26 cellular contexts compared by ENCODE assay signal in genomic region chr1:4298333-4298732, GRCh38.
A peak's percentile ranks its signal among the peaks of the same experiment; 100 is the strongest.
DNase-seq lines count a peak whose midpoint lies in the region; ATAC-seq, FAIRE-seq and TF ChIP-seq lines count a peak whose summit lies in the region.
"Had no signal": no experiment of that assay in that cellular context is flagged by ENCODE, and none has a peak within 500 bp of the region (broad histone marks: within the 10 kb centered on the region; RNA-seq: fewer than 3 reads in every experiment).

No MANE protein-coding gene starts in this region.

- H3K9me3 Mint-ChIP-seq in neural progenitor cell: peaks cover 12% of the 10 kb centered on the region

- no peak overlapping the region for H3K4me3 Mint-ChIP-seq in neural progenitor cell
- H3K4me3 Mint-ChIP-seq: CD14-positive monocyte; CD4-positive, alpha-beta T cell; CD8-positive, alpha-beta memory T cell had no signal

- peaks cover 12% of the 10 kb centered on the region for H3K27me3 Mint-ChIP-seq in neural progenitor cell (ENCODE audit: insufficient read depth, low read depth)

- no peak overlapping the region for H3K23ac ChIP-seq in IMR-90 (ENCODE audit: low read depth, low read length)

- H3K36me3 Mint-ChIP-seq in neural progenitor cell: no peaks in the 10 kb centered on the region
- H3K36me3 Mint-ChIP-seq: CD14-positive monocyte had no signal

- no peak overlapping the region for H3K56ac ChIP-seq in IMR-90 (ENCODE audit: extremely low read depth, insufficient read depth, low read length)

- no peaks in the 10 kb centered on the region for H3K79me1 ChIP-seq in IMR-90 (ENCODE audit: low read depth in 1 of 2, low read length in 2 of 2)

- no peak for TF ChIP-seq CTCF in heart right ventricle (IDR thresholded peaks at IDR 0.05)
- TF ChIP-seq CTCF in IMR-90 (conservative IDR thresholded peaks at IDR 0.05; ENCODE audit: low read depth, low read length): no peak
- TF ChIP-seq CTCF in bronchial epithelial cell (IDR thresholded peaks at IDR 0.05; ENCODE audit: insufficient read depth, low read length, severe bottlenecking): no peak
- TF ChIP-seq CTCF in neural progenitor cell (IDR thresholded peaks at IDR 0.05): no peak

- no peaks in the 10 kb centered on the region for H3K4me1 ChIP-seq in heart right ventricle
- no peaks in the 10 kb centered on the region for H3K4me1 ChIP-seq in IMR-90 (ENCODE audit: control insufficient read depth, insufficient read depth, low read length)
- H3K4me1 ChIP-seq in neural progenitor cell: no peaks in the 10 kb centered on the region
- H3K4me1 ChIP-seq: A549; BE2C; BLaER1 treated with 17β-estradiol and CSF1 and Interleukin-3, amounts not matched to agents 10 nM and 100 nM had no signal

- FAIRE-seq in bronchial epithelial cell (lab: Jason Lieb, UNC): peak; percentile 96
- FAIRE-seq in GM12892 (lab: Jason Lieb, UNC): no peak
- FAIRE-seq: A549, D721Med, GM12891, H1 had no signal

- H3K9me3 ChIP-seq in heart right ventricle: peaks cover 0 to 4% (median 0%) of the 10 kb centered on the region in 11 donors
- H3K9me3 ChIP-seq in IMR-90 (ENCODE audit: control insufficient read depth, insufficient read depth, low read length): peaks cover 47% of the 10 kb centered on the region
- H3K9me3 ChIP-seq in neural progenitor cell (ENCODE audit: low read depth): no peaks in the 10 kb centered on the region
- H3K9me3 ChIP-seq: BE2C had no signal

- H3K9ac ChIP-seq in IMR-90 (ENCODE audit: low read depth, low read length) (no peak overlapping the region), neural progenitor cell (no peak overlapping the region)
- H3K9ac ChIP-seq: BLaER1 treated with 17β-estradiol and CSF1 and Interleukin-3, amounts not matched to agents 10 nM and 100 nM; GM23248 had no signal

- H2AK5ac ChIP-seq in IMR-90 (ENCODE audit: low read depth, low read length): no peak overlapping the region

- no peak overlapping the region for H3K27ac ChIP-seq in heart right ventricle
- H3K27ac ChIP-seq in IMR-90 (ENCODE audit: insufficient read depth, low read length): no peak overlapping the region
- no peak overlapping the region for H3K27ac ChIP-seq in neural progenitor cell
- H3K27ac ChIP-seq: A549; BLaER1 treated with 17β-estradiol and CSF1 and Interleukin-3, amounts not matched to agents 10 nM and 100 nM; GM23248 had no signal

- no peak overlapping the region for H2AK9ac ChIP-seq in IMR-90 (replicated peaks; ENCODE audit: low read depth, low read length, poor library complexity)

- H2BK5ac ChIP-seq in IMR-90 (ENCODE audit: low read depth, low read length, poor library complexity, severe bottlenecking): no peak overlapping the region

- H2BK120ac ChIP-seq in IMR-90 (ENCODE audit: low read depth, low read length): no peak overlapping the region

- no peak overlapping the region for H2BK20ac ChIP-seq in IMR-90 (ENCODE audit: low read depth, low read length)

- no peak overlapping the region for H3K14ac ChIP-seq in IMR-90 (replicated peaks; ENCODE audit: low read depth, low read length)

- TF ChIP-seq POLR2A in IMR-90 (IDR thresholded peaks at IDR 0.05; ENCODE audit: low read depth, low read length) (no peak), GM12892 (IDR thresholded peaks at IDR 0.05; ENCODE audit: low read depth, low read length) (no peak)

- H3F3A ChIP-seq in neural progenitor cell (ENCODE audit: low read depth): no peaks in the 10 kb centered on the region

- no peak overlapping the region for H3K4me3 ChIP-seq in heart right ventricle
- no peak overlapping the region for H3K4me3 ChIP-seq in IMR-90 (ENCODE audit: insufficient read depth, low read depth, low read length)
- H3K4me3 ChIP-seq in bronchial epithelial cell (ENCODE audit: low read depth, low read length): no peak overlapping the region
- H3K4me3 ChIP-seq in neural progenitor cell: no peak overlapping the region
- H3K4me3 ChIP-seq: A549; BLaER1 treated with 17β-estradiol and CSF1 and Interleukin-3, amounts not matched to agents 10 nM and 100 nM; GM23248 had no signal

- no peaks in the 10 kb centered on the region for H3K36me3 ChIP-seq in heart right ventricle
- H3K36me3 ChIP-seq in IMR-90 (ENCODE audit: control insufficient read depth, insufficient read depth, low read length): no peaks in the 10 kb centered on the region
- no peaks in the 10 kb centered on the region for H3K36me3 ChIP-seq in bronchial epithelial cell (ENCODE audit: control insufficient read depth, insufficient read depth, low read length)
- H3K36me3 ChIP-seq in neural progenitor cell: no peaks in the 10 kb centered on the region
- H3K36me3 ChIP-seq: BE2C; BLaER1 treated with 17β-estradiol and CSF1 and Interleukin-3, amounts not matched to agents 10 nM and 100 nM had no signal

- intact Hi-C loops in left ventricle myocardium superior (cut with micrococcal nuclease): loop anchor here (10.0 kb wide), 1 partner anchor 906 kb away; no protein-coding TSS in a partner anchor
- intact Hi-C loops in heart right ventricle (cut with DNase I): no loop called here
- intact Hi-C loops in IMR-90 (cut with micrococcal nuclease): no loop called here

- H3K27me3 ChIP-seq in heart right ventricle (peaks cover 0 to 16% (median 0%) of the 10 kb centered on the region in 7 donors), IMR-90 (ENCODE audit: control insufficient read depth, insufficient read depth, low read length) (no peaks in the 10 kb centered on the region), bronchial epithelial cell (ENCODE audit: control insufficient read depth, insufficient read depth, low read length) (no peaks in the 10 kb centered on the region), neural progenitor cell (no peaks in the 10 kb centered on the region)
- H3K27me3 ChIP-seq: BE2C; BLaER1 treated with 17β-estradiol and CSF1 and Interleukin-3, amounts not matched to agents 10 nM and 100 nM had no signal

- H2BK15ac ChIP-seq in IMR-90 (ENCODE audit: low read depth, low read length): no peak overlapping the region

- CTCF ChIA-PET in IMR-90 (lab: Yijun Ruan, JAX): no interaction called here

- peaks cover 9% of the 10 kb centered on the region for H3K4me1 Mint-ChIP-seq in neural progenitor cell
- H3K4me1 Mint-ChIP-seq: CD14-positive monocyte; CD8-positive, alpha-beta memory T cell had no signal

- ATAC-seq in left ventricle myocardium superior: peak; percentile 52
- ATAC-seq in heart right ventricle: no peak
- no peak for ATAC-seq in IMR-90 (ENCODE audit: low read depth)
- ATAC-seq in HG03571 (IDR thresholded peaks at IDR 0.05; ENCODE audit: unreplicated experiment): no peak
- ATAC-seq: A549 had no signal

- POLR2A ChIA-PET in IMR-90 (lab: Charles Lee; ENCODE audit: unreplicated experiment): no interaction called here

- H3K4ac ChIP-seq in IMR-90 (ENCODE audit: low read depth, low read length): no peak overlapping the region

- dilution Hi-C loops in IMR-90 (cut with HindIII; ENCODE audit: low sequenced_read_pairs, unreplicated experiment): no loop called here

- no peak overlapping the region for H4K91ac ChIP-seq in IMR-90 (ENCODE audit: insufficient read depth, low read depth, low read length)

- WGBS in heart right ventricle, 2 donors: 52 to 55% methylated on average over 5 of the region's 5 CpGs
- 78% methylated on average over 1 of the region's 5 CpGs; no CpG with 5 or more reads in 1 of the 2 experiments for WGBS in IMR-90 (ENCODE audit: extremely low coverage in 2 of 2, insufficient read length in 1 of 2), 2 experiments

- H3K79me2 ChIP-seq in neural progenitor cell (ENCODE audit: low read depth): no peaks in the 10 kb centered on the region

- no peak for TF ChIP-seq RAD21 in IMR-90 (IDR thresholded peaks at IDR 0.05; ENCODE audit: low read length)

- no peak overlapping the region for H3K4me2 ChIP-seq in IMR-90 (ENCODE audit: low read depth, low read length)
- no peak overlapping the region for H3K4me2 ChIP-seq in neural progenitor cell
- H3K4me2 ChIP-seq: A549; BLaER1 treated with 17β-estradiol and CSF1 and Interleukin-3, amounts not matched to agents 10 nM and 100 nM had no signal

- H4K20me1 ChIP-seq in IMR-90 (ENCODE audit: insufficient read depth, low read length) (no peaks in the 10 kb centered on the region), neural progenitor cell (ENCODE audit: low read depth) (no peaks in the 10 kb centered on the region)
- H4K20me1 ChIP-seq: BLaER1 treated with 17β-estradiol and CSF1 and Interleukin-3, amounts not matched to agents 10 nM and 100 nM had no signal

- H4K5ac ChIP-seq in IMR-90 (ENCODE audit: low read depth, low read length): no peak overlapping the region

- no peaks in the 10 kb centered on the region for H3K9me1 ChIP-seq in IMR-90 (ENCODE audit: insufficient read depth, low read length)

- in situ Hi-C loops in IMR-90 (cut with MboI; ENCODE audit: low sequenced_read_pairs): no loop called here

- H4K8ac ChIP-seq in IMR-90 (ENCODE audit: low read depth in 2 of 2, low read length in 2 of 2): no peak overlapping the region

- H2AFZ ChIP-seq in IMR-90 (replicated peaks; ENCODE audit: low read length, poor library complexity) (peak overlapping the region; percentile 21), neural progenitor cell (replicated peaks) (no peak overlapping the region)
- H2AFZ ChIP-seq: GM23248 had no signal

- DNase-seq in left ventricle myocardium superior (no peak), heart right ventricle (no peak), IMR-90 (no peak), bronchial epithelial cell (ENCODE audit: low read depth) (no peak), neural progenitor cell (ENCODE audit: low spot score) (no peak), GM19240 (ENCODE audit: insufficient read length, low spot score) (no peak), GM12892 (ENCODE audit: insufficient read length) (no peak)
- DNase-seq: 8988T; ACHN; AML-193; BE2C; CD4-positive, alpha-beta T cell; CD8-positive, alpha-beta memory T cell; DMS 273 treated with DMSO at 0.1 percent for 48 hours; DMS79 treated with DMSO at 0.1 percent for 48 hours; GF-D8; GM23248; H7; HCEC 1CT had no signal

- no peak overlapping the region for H3K18ac ChIP-seq in IMR-90 (ENCODE audit: low read depth, low read length)

- no TSS peak for BruUV-seq in IMR-90 (replicated peaks; lab: Mats Ljungman, UMichigan)

- H3K27ac Mint-ChIP-seq in neural progenitor cell: peak overlapping the region; percentile 62
- H3K27ac Mint-ChIP-seq: CD4-positive, alpha-beta T cell; CD8-positive, alpha-beta memory T cell had no signal

TF ChIP-seq in IMR-90, 13 proteins besides CTCF, POLR2A, EP300 and RAD21 (continues in another document):
- TF ChIP-seq CHD1 (IDR thresholded peaks at IDR 0.05; ENCODE audit: low read depth, low read length) (no peak), FOS (IDR thresholded peaks at IDR 0.05; ENCODE audit: low read depth, low read length) (no peak), ELK1 (IDR thresholded peaks at IDR 0.05; ENCODE audit: borderline replicate concordance, low read depth, low read length) (no peak), CEBPB (IDR thresholded peaks at IDR 0.05; ENCODE audit: low read depth, low read length) (no peak)
